In the genomic region with DNA sequence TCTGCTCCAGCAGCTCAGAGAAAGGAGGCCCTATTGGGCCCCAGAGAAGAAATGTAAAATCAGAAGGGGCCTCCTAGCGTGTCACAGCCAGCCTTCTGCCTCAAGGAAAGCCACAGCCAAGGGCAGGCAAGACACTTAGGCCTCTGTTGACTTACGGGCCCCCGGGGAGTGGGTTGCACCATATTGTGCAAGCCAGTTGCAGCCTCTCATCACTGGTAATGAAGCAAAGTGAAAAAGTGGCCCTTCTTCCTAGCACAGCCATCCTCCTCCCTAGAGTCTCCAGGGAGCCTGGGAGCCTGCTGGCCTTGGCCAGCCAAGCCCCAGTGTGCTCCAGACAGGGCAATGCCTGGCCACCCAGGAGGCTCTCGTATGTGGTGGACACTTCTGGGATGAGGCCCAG, we compare ENCODE assay signal across 22 cellular contexts. TPM values are rescaled to one million over a fixed set of nuclear protein-coding genes. Genes with fewer than 3 reads are reported as not detected.
DNase-seq lines count a peak whose midpoint lies in the region; TF ChIP-seq lines count a peak whose summit lies in the region.
"Had no signal": no experiment of that assay in that cellular context is flagged by ENCODE, and none has a peak within 500 bp of the region (broad histone marks: within the 10 kb centered on the region; RNA-seq: fewer than 3 reads in every experiment).

No MANE protein-coding gene starts in this region.

- no TSS peak for BruUV-seq in A673 (replicated peaks; lab: Mats Ljungman, UMichigan)

- H4K20me1 ChIP-seq in osteoblast (ENCODE audit: insufficient read depth, low read length), result no peaks in the 10 kb centered on the region
- H4K20me1 ChIP-seq in GM23248 (ENCODE audit: insufficient read depth), result no peaks in the 10 kb centered on the region
- H4K20me1 ChIP-seq: BLaER1 had no signal

- no peak overlapping the region for H3K4me3 ChIP-seq in A673 (ENCODE audit: low read depth, low read length, poor library complexity, severe bottlenecking)
- no peak overlapping the region for H3K4me3 ChIP-seq in coronary artery
- H3K4me3 ChIP-seq in osteoblast (ENCODE audit: insufficient read depth, low read length), result no peak overlapping the region
- no peak overlapping the region for H3K4me3 ChIP-seq in WERI-Rb-1 (ENCODE audit: low read depth, low read length)
- H3K4me3 ChIP-seq in GM23248, result no peak overlapping the region
- no peak overlapping the region for H3K4me3 ChIP-seq in MG63
- H3K4me3 ChIP-seq: BLaER1, Peyer's patch had no signal

- no peak overlapping the region for H3K27ac ChIP-seq in A673 (ENCODE audit: low read depth, low read length, poor library complexity, severe bottlenecking)
- no peak overlapping the region for H3K27ac ChIP-seq in coronary artery
- no peak overlapping the region for H3K27ac ChIP-seq in osteoblast (ENCODE audit: low read depth, low read length)
- H3K27ac ChIP-seq in WERI-Rb-1, result no peak overlapping the region
- no peak overlapping the region for H3K27ac ChIP-seq in GM23248
- H3K27ac ChIP-seq: BLaER1, Peyer's patch had no signal

- no peaks in the 10 kb centered on the region for H3K9me2 ChIP-seq in GM23248 (ENCODE audit: insufficient read depth)

- no peaks in the 10 kb centered on the region for H3K4me1 ChIP-seq in A673 (ENCODE audit: insufficient read depth, low read length, poor library complexity, severe bottlenecking)
- no peaks in the 10 kb centered on the region for H3K4me1 ChIP-seq in osteoblast (ENCODE audit: insufficient read depth, low read length)
- H3K4me1 ChIP-seq in GM23248 (ENCODE audit: insufficient read depth), result no peaks in the 10 kb centered on the region
- H3K4me1 ChIP-seq: BLaER1, Caco-2, Peyer's patch had no signal

- no peak for TF ChIP-seq CTCF in A673 (conservative IDR thresholded peaks at IDR 0.05; ENCODE audit: low read depth, low read length)
- no peak for TF ChIP-seq CTCF in coronary artery (IDR thresholded peaks at IDR 0.05)
- TF ChIP-seq CTCF in osteoblast (IDR thresholded peaks at IDR 0.05; ENCODE audit: extremely low read depth, low read depth, low read length), result no peak
- TF ChIP-seq CTCF in WERI-Rb-1 (IDR thresholded peaks at IDR 0.05; ENCODE audit: low read depth, low read length), result no peak

- H3F3A ChIP-seq in GM23248 (ENCODE audit: insufficient read depth), result no peaks in the 10 kb centered on the region

- in situ Hi-C loops in GM23248 (cut with MboI), result no loop called here

- H3K4me2 ChIP-seq in osteoblast (ENCODE audit: insufficient read depth, low read length), result no peak overlapping the region
- no peak overlapping the region for H3K4me2 ChIP-seq in GM23248 (ENCODE audit: unreplicated experiment)
- H3K4me2 ChIP-seq: BLaER1 had no signal

- DNase-seq in A673 (ENCODE audit: low spot score) (peak; percentile 9), MV-4-11 (lab: John Stamatoyannopoulos, UW) (peak; percentile 64), coronary artery (ENCODE audit: low spot score) (peak; percentile 70), osteoblast (ENCODE audit: insufficient read length, low spot score, missing footprints) (peak; percentile 84), WERI-Rb-1 (no peak), hippocampal formation (lab: John Stamatoyannopoulos, UW) (no peak), GM23248 (no peak), MG63 (no peak)
- DNase-seq: activated naive CD8-positive, alpha-beta T cell treated with anti-CD3 and anti-CD28 coated beads for 36 hours; effector CD4-positive, alpha-beta T cell; foreskin melanocyte; NCI-H1694 treated with DMSO at 0.1 percent for 48 hours; NCI-H2227 treated with DMSO at 0.1 percent for 48 hours; Peyer's patch; retina; stimulated activated CD8-positive, alpha-beta memory T cell treated with anti-CD3 and anti-CD28 coated beads, Interleukin-4, amount 100 ng/mL, for 48 hours had no signal

- H3K27me3 ChIP-seq in A673 (replicated peaks; ENCODE audit: insufficient read depth, low read depth, low read length, poor library complexity), result no peaks in the 10 kb centered on the region
- peaks cover 40% of the 10 kb centered on the region for H3K27me3 ChIP-seq in osteoblast (ENCODE audit: insufficient read depth, low read length)
- H3K27me3 ChIP-seq in WERI-Rb-1 (ENCODE audit: insufficient read depth, low read depth, severe bottlenecking), result no peaks in the 10 kb centered on the region
- H3K27me3 ChIP-seq in GM23248 (replicated peaks; ENCODE audit: insufficient read depth), result peaks cover 4% of the 10 kb centered on the region; the same call in 1 of the 2 replicates
- no peaks in the 10 kb centered on the region for H3K27me3 ChIP-seq in MG63
- H3K27me3 ChIP-seq: BLaER1, Peyer's patch had no signal

- intact Hi-C loops in A673 (cut with micrococcal nuclease; ENCODE audit: unreplicated experiment), result no loop called here

- H3K36me3 ChIP-seq in A673 (ENCODE audit: insufficient read depth, low read length, poor library complexity, severe bottlenecking) (no peaks in the 10 kb centered on the region), osteoblast (ENCODE audit: insufficient read depth, low read length) (no peaks in the 10 kb centered on the region), WERI-Rb-1 (no peaks in the 10 kb centered on the region), GM23248 (ENCODE audit: low read depth) (no peaks in the 10 kb centered on the region), MG63 (no peaks in the 10 kb centered on the region)
- H3K36me3 ChIP-seq: BLaER1, Peyer's patch had no signal

- no peaks in the 10 kb centered on the region for H3K79me2 ChIP-seq in osteoblast (ENCODE audit: insufficient read depth, low read length)
- H3K79me2 ChIP-seq in GM23248 (ENCODE audit: insufficient read depth), result no peaks in the 10 kb centered on the region

- H3K9me3 ChIP-seq in A673 (ENCODE audit: low read depth, low read length, poor library complexity, severe bottlenecking) (no peaks in the 10 kb centered on the region), osteoblast (ENCODE audit: low read depth, low read length) (no peaks in the 10 kb centered on the region), WERI-Rb-1 (ENCODE audit: severe bottlenecking) (no peaks in the 10 kb centered on the region), GM23248 (ENCODE audit: low read depth) (no peaks in the 10 kb centered on the region), MG63 (no peaks in the 10 kb centered on the region)
- H3K9me3 ChIP-seq: BLaER1, Caco-2, Peyer's patch had no signal

- POLR2A ChIA-PET in A673 (lab: Charles Lee; ENCODE audit: low non-redundant PET), result no interaction called here

- no peak overlapping the region for H3K9ac ChIP-seq in GM23248
- H3K9ac ChIP-seq: BLaER1 had no signal

- no peak overlapping the region for H2AFZ ChIP-seq in osteoblast (ENCODE audit: low read length)
- no peak overlapping the region for H2AFZ ChIP-seq in GM23248

- WGBS in GM23248 (ENCODE audit: low coverage in 1 of 2, low lambda C conversion rate in 2 of 2, missing lambda C conversion rate in 2 of 2), 2 experiments, result 7 to 9% methylated on average over 4 of the region's 4 CpGs

- CTCF ChIA-PET in A673 (lab: Charles Lee), result no interaction called here

RNA-seq across cellular contexts. Expression of a gene that starts 56.2 kb away (rescaled TPM):
- total RNA-seq in A673 (2021) (0.45 and 0.52 TPM in 2 replicates), osteoblast (under 0.01 TPM in 2 replicates)
- total RNA-seq in GM23248 (2014; rRNA removed; shearing (Covaris generic)), result 0.22 TPM in 1 of 2 replicates, not detected in the other
- 0.08 TPM in 1 of 2 replicates, not detected in the other for polyA plus RNA-seq in GM23248 (2016; fragmentation: Nextera tagmentation; extraction: Ambion mirVana)
- total RNA-seq in MG63 (2014; rRNA removed; shearing (Covaris generic); ENCODE audit: low replicate concordance), result not detected in 2 replicates
- total RNA-seq: Caco-2, kidney epithelial cell, MCF 10A, myocyte had no signal
- polyA plus RNA-seq: IgD-negative memory B cell had no signal

Comparison
In these comparisons a context has a peak if more than half of its experiments do, and no peak if none do; other contexts are left out.
1. DNase-seq: peak in A673 (single experiment), MV-4-11 (single experiment), coronary artery (single experiment) and osteoblast (single experiment); none in WERI-Rb-1 (single experiment), hippocampal formation (0 of 2), GM23248 (single experiment) and MG63 (single experiment).